ENCODE assay signal across 1 cellular context in the genomic region with DNA sequence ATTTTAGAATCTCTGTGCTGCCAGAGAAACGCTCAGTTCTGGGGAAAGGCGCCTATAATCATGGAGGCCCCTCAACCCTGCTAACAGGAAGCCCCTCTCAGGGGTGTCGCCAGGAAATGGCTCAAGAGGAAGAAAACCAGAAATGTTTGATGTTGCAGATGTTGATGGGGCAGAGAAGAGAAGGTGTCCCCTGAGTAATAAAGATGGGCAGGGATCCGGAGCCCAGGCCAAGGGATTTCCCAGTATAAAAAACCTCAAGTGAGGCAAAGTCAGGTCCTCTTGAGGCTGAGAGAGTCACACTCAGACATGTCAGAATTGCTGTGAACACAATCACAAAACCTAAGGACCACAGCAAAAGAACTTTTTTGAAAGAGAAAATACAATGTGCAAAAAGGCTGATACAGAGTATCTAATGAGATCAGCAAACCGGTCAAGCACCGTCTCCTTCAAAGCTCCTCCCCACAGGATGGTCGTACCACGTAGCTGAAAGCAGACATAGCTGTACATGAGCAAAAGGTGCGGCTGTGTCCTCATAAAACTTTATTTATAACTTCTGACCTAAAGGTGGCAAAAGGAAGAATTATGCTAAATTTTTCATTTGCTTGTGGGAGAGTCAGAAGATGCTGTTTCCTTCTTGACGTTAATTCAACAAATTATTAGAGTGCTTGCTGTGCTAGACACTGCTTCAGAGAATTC.
TF ChIP-seq lines count a peak whose summit lies in the region.

No MANE protein-coding gene starts in this region.

TF ChIP-seq in GM12878, 131 proteins besides CTCF, POLR2A, EP300 and RAD21:
- TF ChIP-seq HDAC2 (IDR thresholded peaks at IDR 0.05) (no peak), RB1 (IDR thresholded peaks at IDR 0.05; ENCODE audit: borderline replicate concordance) (no peak), WRNIP1 (IDR thresholded peaks at IDR 0.05; ENCODE audit: borderline replicate concordance, low read depth, low read length) (no peak), BACH1 (IDR thresholded peaks at IDR 0.05; ENCODE audit: borderline replicate concordance) (no peak), NBN (IDR thresholded peaks at IDR 0.05) (no peak)
- TF ChIP-seq, protein P1, sequence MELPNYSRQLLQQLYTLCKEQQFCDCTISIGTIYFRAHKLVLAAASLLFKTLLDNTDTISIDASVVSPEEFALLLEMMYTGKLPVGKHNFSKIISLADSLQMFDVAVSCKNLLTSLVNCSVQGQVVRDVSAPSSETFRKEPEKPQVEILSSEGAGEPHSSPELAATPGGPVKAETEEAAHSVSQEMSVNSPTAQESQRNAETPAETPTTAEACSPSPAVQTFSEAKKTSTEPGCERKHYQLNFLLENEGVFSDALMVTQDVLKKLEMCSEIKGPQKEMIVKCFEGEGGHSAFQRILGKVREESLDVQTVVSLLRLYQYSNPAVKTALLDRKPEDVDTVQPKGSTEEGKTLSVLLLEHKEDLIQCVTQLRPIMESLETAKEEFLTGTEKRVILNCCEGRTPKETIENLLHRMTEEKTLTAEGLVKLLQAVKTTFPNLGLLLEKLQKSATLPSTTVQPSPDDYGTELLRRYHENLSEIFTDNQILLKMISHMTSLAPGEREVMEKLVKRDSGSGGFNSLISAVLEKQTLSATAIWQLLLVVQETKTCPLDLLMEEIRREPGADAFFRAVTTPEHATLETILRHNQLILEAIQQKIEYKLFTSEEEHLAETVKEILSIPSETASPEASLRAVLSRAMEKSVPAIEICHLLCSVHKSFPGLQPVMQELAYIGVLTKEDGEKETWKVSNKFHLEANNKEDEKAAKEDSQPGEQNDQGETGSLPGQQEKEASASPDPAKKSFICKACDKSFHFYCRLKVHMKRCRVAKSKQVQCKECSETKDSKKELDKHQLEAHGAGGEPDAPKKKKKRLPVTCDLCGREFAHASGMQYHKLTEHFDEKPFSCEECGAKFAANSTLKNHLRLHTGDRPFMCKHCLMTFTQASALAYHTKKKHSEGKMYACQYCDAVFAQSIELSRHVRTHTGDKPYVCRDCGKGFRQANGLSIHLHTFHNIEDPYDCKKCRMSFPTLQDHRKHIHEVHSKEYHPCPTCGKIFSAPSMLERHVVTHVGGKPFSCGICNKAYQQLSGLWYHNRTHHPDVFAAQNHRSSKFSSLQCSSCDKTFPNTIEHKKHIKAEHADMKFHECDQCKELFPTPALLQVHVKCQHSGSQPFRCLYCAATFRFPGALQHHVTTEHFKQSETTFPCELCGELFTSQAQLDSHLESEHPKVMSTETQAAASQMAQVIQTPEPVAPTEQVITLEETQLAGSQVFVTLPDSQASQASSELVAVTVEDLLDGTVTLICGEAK (IDR thresholded peaks at IDR 0.05; ENCODE audit: borderline replicate concordance), result peak; percentile 87
- TF ChIP-seq, protein P2, sequence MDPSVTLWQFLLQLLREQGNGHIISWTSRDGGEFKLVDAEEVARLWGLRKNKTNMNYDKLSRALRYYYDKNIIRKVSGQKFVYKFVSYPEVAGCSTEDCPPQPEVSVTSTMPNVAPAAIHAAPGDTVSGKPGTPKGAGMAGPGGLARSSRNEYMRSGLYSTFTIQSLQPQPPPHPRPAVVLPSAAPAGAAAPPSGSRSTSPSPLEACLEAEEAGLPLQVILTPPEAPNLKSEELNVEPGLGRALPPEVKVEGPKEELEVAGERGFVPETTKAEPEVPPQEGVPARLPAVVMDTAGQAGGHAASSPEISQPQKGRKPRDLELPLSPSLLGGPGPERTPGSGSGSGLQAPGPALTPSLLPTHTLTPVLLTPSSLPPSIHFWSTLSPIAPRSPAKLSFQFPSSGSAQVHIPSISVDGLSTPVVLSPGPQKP (IDR thresholded peaks at IDR 0.05; ENCODE audit: low read depth, low read length), result no peak
- TF ChIP-seq, protein P3, sequence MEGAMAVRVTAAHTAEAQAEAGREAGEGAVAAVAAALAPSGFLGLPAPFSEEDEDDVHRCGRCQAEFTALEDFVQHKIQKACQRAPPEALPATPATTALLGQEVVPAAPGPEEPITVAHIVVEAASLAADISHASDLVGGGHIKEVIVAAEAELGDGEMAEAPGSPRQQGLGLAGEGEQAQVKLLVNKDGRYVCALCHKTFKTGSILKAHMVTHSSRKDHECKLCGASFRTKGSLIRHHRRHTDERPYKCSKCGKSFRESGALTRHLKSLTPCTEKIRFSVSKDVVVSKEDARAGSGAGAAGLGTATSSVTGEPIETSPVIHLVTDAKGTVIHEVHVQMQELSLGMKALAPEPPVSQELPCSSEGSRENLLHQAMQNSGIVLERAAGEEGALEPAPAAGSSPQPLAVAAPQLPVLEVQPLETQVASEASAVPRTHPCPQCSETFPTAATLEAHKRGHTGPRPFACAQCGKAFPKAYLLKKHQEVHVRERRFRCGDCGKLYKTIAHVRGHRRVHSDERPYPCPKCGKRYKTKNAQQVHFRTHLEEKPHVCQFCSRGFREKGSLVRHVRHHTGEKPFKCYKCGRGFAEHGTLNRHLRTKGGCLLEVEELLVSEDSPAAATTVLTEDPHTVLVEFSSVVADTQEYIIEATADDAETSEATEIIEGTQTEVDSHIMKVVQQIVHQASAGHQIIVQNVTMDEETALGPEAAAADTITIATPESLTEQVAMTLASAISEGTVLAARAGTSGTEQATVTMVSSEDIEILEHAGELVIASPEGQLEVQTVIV (IDR thresholded peaks at IDR 0.05; ENCODE audit: borderline replicate concordance, partially characterized antibody), result no peak
